Comparison of ENCODE assay signal across 1 cellular context in the genomic region with DNA sequence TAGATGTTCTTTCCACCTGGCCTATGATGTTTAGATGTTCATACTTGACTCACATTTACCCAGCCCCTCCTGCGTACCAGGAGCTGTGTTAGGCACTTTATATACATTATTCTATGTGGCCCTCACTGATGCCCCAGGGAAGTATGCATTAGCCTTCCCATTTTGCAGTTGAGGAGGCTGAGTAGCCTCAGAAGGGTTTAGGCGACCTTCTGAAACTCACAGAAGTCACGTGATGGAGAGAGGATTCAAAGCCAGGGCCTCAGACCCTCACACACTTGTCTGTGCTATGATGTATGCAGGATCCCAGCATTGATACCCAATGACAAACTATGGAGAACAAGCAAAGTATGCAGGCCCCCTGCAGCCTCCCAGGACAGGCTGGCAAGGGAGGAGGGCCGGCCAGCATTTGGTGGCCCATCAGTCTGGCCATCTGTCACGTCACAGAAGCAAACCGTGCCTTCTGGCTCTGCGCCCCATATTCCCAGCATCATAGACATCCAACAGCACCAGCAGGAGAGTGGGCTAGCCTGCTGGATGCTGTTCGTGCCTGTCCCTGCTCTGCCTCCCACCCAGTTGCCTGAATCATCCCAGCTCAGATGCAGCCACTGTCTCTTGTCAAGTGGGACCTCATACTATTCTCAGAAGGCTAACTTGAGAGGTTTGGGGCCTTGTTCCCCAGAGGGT.
TF ChIP-seq lines count a peak whose summit lies in the region.

No MANE protein-coding gene starts in this region.

TF ChIP-seq in H1, 55 proteins besides CTCF, POLR2A, EP300 and RAD21:
- no peak for TF ChIP-seq NRF1 (IDR thresholded peaks at IDR 0.05; ENCODE audit: low read depth, low read length)
- TF ChIP-seq RFX5 (IDR thresholded peaks at IDR 0.05; ENCODE audit: borderline replicate concordance, low read depth, low read length) = no peak
- no peak for TF ChIP-seq YY1 (IDR thresholded peaks at IDR 0.05; ENCODE audit: low read depth, low read length)
- TF ChIP-seq SP4 (IDR thresholded peaks at IDR 0.05; ENCODE audit: low read length) = no peak
- no peak for TF ChIP-seq GTF2F1 (IDR thresholded peaks at IDR 0.05; ENCODE audit: borderline replicate concordance, low read depth, low read length)
- TF ChIP-seq NANOG (IDR thresholded peaks at IDR 0.05; ENCODE audit: insufficient read depth, low read depth, low read length, poor library complexity, severe bottlenecking) = no peak
- TF ChIP-seq JUND (IDR thresholded peaks at IDR 0.05; ENCODE audit: low read length) = no peak
- no peak for TF ChIP-seq CBX5 (IDR thresholded peaks at IDR 0.05; ENCODE audit: low read depth, low read length)
- no peak for TF ChIP-seq SUZ12 (IDR thresholded peaks at IDR 0.05; ENCODE audit: low read length)
- TF ChIP-seq TBP (IDR thresholded peaks at IDR 0.05; ENCODE audit: low read depth, low read length) = no peak
- TF ChIP-seq KDM1A (IDR thresholded peaks at IDR 0.05; ENCODE audit: borderline replicate concordance, low read length) = no peak
- no peak for TF ChIP-seq SIRT6 (IDR thresholded peaks at IDR 0.05; ENCODE audit: low read length)
- no peak for TF ChIP-seq BCL11A (IDR thresholded peaks at IDR 0.05; ENCODE audit: low read depth in 2 of 2, low read length in 2 of 2)
- no peak for TF ChIP-seq CEBPB (IDR thresholded peaks at IDR 0.05; ENCODE audit: low read depth, low read length)
